In genomic region chr13:112202266-112202665, GRCh38 we compare ENCODE assay signal across 19 cellular contexts.
"Had no signal": no experiment of that assay in that cellular context is flagged by ENCODE, and none has a peak within 500 bp of the region (broad histone marks: within the 10 kb centered on the region; RNA-seq: fewer than 3 reads in every experiment).

No MANE protein-coding gene starts in this region.

- H3K4me3 ChIP-seq: SJSA1, SK-N-MC had no signal

- H3K27ac ChIP-seq: SJSA1, SK-N-MC had no signal

- H3K36me3 ChIP-seq: SJSA1 had no signal

- FAIRE-seq: RCC 7860 had no signal

- H3K4me1 ChIP-seq: SJSA1 had no signal

- DNase-seq: KBM-7, MV-4-11, NCI-H1048, NCI-H1105, NCI-H1417, NCI-H1436 treated with DMSO at 0.1 percent for 48 hours, NCI-H1694, NCI-H187 treated with DMSO at 0.1 percent for 48 hours, NCI-H2029 treated with DMSO at 0.1 percent for 48 hours, NCI-H2227 treated with DMSO at 0.1 percent for 48 hours, NCI-H524, NCI-H69, NCI-H774, Right ventricle myocardium superior, RPMI8226, SIG-M5 had no signal
